Comparison of ENCODE assay signal across 1 cellular context in the genomic region with DNA sequence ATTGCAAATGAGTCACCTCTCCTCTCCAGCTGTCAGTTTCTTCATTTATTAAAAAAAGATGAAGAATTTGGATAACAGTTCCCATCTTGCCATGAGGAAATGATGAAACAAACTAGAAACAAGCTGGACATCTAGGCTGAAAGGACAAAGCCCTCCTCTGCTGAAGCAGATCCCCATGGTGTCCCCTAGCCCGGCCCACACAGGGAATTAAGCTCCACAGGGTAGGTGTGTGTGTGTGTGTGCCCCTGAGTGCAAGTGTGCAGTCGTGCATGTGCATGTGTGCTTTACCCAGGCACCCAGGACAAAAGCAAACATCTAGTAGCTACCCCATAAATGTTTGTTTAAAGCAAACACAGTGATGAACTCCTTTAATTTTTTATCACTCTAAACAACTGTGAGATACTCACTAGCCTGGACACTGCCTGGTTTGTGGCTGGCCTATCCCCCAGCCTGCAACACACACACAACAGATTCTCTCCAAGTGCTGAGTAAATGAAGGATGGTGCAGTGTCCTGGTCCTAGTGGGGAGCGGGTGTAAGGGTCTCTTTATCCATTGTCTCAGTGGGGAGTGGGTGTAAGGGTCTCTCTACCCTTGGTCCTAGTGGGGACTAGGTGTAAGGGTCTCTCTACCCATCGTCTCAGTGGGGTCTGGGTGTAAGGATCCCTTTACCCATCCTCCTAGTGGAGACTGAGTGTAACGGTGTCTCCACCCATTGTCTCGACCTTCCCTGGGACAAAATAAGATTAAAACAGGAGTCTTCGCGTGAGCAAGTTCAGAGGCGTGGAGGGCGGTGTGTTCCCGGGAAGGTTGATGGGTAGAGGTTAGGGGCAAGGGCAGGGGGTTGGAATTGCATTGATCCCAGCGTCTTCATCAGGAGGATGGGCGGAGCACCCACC.
TF ChIP-seq lines count a peak whose summit lies in the region.

No MANE protein-coding gene starts in this region.

TF ChIP-seq in IMR-90, 13 proteins besides CTCF, POLR2A, EP300 and RAD21:
- TF ChIP-seq BHLHE40 (IDR thresholded peaks at IDR 0.05; ENCODE audit: low read depth, low read length) (no peak), NFE2L2 (IDR thresholded peaks at IDR 0.05; ENCODE audit: low read depth, low read length) (no peak)
- TF ChIP-seq, protein P1, sequence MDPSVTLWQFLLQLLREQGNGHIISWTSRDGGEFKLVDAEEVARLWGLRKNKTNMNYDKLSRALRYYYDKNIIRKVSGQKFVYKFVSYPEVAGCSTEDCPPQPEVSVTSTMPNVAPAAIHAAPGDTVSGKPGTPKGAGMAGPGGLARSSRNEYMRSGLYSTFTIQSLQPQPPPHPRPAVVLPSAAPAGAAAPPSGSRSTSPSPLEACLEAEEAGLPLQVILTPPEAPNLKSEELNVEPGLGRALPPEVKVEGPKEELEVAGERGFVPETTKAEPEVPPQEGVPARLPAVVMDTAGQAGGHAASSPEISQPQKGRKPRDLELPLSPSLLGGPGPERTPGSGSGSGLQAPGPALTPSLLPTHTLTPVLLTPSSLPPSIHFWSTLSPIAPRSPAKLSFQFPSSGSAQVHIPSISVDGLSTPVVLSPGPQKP (IDR thresholded peaks at IDR 0.05; ENCODE audit: borderline replicate concordance, low read depth, low read length) = no peak
